1 cellular context compared by ENCODE assay signal in genomic region chr18:33666915-33667314, GRCh38.
TF ChIP-seq lines count a peak whose summit lies in the region.

No MANE protein-coding gene starts in this region.

TF ChIP-seq in GM23338, 12 proteins besides CTCF, POLR2A, EP300 and RAD21 (continued from another document):
- no peak for TF ChIP-seq ZNF462 (CRISPR knock-in tag; IDR thresholded peaks at IDR 0.05)
- no peak for TF ChIP-seq ZNF331 (CRISPR knock-in tag; IDR thresholded peaks at IDR 0.05; ENCODE audit: low read depth)
- no peak for TF ChIP-seq ETS1 (IDR thresholded peaks at IDR 0.05)
- no peak for TF ChIP-seq JUNB (IDR thresholded peaks at IDR 0.05; ENCODE audit: unreplicated experiment)
- TF ChIP-seq POLR2AphosphoS5 (IDR thresholded peaks at IDR 0.05; ENCODE audit: low read depth) = no peak
